In the genomic region with DNA sequence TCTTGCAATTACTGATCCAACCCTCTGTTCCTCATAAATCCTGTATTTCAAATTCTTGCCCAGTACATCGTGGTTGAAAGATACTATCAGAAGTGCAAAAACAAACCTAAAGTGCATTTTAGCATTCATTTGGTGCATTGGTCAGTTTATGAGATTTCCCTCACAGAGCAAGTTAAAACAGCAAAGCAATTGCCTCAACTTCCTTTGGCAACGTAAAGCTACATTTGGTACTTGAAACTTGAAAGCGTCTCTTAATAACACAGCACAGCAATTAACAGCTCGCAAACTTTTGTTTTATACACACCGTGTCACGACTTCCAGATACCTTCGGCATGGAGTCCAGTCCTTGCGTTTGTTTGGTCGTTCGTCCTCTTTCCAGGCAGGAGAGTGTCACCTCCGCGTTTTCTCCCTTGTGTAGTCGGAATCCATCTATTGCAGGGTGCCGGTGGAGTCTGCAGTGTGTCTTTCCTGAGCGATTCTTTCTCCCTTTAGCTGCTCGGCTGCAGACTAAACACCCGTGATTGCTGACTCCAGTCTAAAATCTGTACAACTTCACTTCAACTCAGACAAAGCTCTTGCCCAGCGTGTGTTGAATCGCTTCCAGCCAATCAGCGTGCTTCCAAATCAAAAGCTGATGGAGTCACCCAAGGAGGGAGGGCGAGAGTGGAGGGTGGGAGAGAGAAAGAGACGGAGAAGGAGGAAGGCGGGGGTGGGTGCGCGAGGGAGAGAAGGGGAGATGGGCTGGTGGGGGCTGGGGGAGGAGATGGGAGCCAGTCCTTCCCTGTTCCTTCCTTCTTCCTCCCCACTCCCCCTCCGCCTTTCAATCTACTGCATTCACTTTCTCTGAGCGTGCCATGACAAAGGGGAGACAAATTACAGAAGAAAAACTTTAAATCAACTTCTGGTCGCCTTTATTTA, we compare ENCODE assay signal across 8 cellular contexts. TPM values are rescaled to one million over a fixed set of nuclear protein-coding genes. Genes with fewer than 3 reads are reported as not detected.
A peak's percentile ranks its signal among the peaks of the same experiment; 100 is the strongest.
DNase-seq lines count a peak whose midpoint lies in the region; ATAC-seq and TF ChIP-seq lines count a peak whose summit lies in the region.

A gene with protein sequence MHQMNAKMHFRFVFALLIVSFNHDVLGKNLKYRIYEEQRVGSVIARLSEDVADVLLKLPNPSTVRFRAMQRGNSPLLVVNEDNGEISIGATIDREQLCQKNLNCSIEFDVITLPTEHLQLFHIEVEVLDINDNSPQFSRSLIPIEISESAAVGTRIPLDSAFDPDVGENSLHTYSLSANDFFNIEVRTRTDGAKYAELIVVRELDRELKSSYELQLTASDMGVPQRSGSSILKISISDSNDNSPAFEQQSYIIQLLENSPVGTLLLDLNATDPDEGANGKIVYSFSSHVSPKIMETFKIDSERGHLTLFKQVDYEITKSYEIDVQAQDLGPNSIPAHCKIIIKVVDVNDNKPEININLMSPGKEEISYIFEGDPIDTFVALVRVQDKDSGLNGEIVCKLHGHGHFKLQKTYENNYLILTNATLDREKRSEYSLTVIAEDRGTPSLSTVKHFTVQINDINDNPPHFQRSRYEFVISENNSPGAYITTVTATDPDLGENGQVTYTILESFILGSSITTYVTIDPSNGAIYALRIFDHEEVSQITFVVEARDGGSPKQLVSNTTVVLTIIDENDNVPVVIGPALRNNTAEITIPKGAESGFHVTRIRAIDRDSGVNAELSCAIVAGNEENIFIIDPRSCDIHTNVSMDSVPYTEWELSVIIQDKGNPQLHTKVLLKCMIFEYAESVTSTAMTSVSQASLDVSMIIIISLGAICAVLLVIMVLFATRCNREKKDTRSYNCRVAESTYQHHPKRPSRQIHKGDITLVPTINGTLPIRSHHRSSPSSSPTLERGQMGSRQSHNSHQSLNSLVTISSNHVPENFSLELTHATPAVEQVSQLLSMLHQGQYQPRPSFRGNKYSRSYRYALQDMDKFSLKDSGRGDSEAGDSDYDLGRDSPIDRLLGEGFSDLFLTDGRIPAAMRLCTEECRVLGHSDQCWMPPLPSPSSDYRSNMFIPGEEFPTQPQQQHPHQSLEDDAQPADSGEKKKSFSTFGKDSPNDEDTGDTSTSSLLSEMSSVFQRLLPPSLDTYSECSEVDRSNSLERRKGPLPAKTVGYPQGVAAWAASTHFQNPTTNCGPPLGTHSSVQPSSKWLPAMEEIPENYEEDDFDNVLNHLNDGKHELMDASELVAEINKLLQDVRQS (minus strand): TSS at position 544 of the 918 bp plus-strand sequence. CDS start 406 bp downstream, at position 138.

- H3K4me2 ChIP-seq in Loucy (ENCODE audit: low read depth, low read length, poor library complexity, severe bottlenecking) = peak within 1 kb of the TSS; percentile 79

- H2AFZ ChIP-seq in Loucy (ENCODE audit: low read length) = peak within 1 kb of the TSS; percentile 92

- H3K9me3 ChIP-seq in Loucy (ENCODE audit: insufficient read depth, low read depth, low read length) (no peaks in the 10 kb centered on the region), heart right ventricle (peaks cover 0 to 9% (median 0%) of the 10 kb centered on the region in 11 donors)

- H3K4me3 ChIP-seq in Loucy (ENCODE audit: low read length, poor library complexity, severe bottlenecking) (peak within 1 kb of the TSS; percentile 73), heart right ventricle (peak within 1 kb of the TSS; percentile 24 to 69 (median 55))

- ATAC-seq in GM19452 (IDR thresholded peaks at IDR 0.05; ENCODE audit: unreplicated experiment) = peak; percentile 71
- peak; percentile 82 to 95 (median 92) for ATAC-seq in heart right ventricle
- no peak for ATAC-seq in GM19455 (IDR thresholded peaks at IDR 0.05; ENCODE audit: unreplicated experiment)

- no peaks in the 10 kb centered on the region for H4K20me1 ChIP-seq in Loucy (ENCODE audit: insufficient read depth, low read length, poor library complexity, severe bottlenecking)

- intact Hi-C loops in heart right ventricle (cut with DNase I) = loop anchor here in 4 of 10 donors (5.0 to 10.0 kb wide), 7 partner anchors 70 to 407 kb away; no protein-coding TSS in a partner anchor

- H3K27me3 ChIP-seq in Loucy (ENCODE audit: insufficient read depth, low read length, poor library complexity, severe bottlenecking) = no peaks in the 10 kb centered on the region
- peaks cover 0 to 5% (median 0%) of the 10 kb centered on the region in 7 donors for H3K27me3 ChIP-seq in heart right ventricle

- no peak within 1 kb of the TSS for H3K27ac ChIP-seq in adipose tissue (ENCODE audit: low read depth, low read length)
- H3K27ac ChIP-seq in heart right ventricle = peak within 1 kb of the TSS; percentile 45 to 86 (median 80)

- peaks cover 38% of the 10 kb centered on the region for H3K4me1 ChIP-seq in Loucy (ENCODE audit: insufficient read depth, low read length, poor library complexity, severe bottlenecking)
- H3K4me1 ChIP-seq in heart right ventricle = peaks cover 0 to 12% (median 0%) of the 10 kb centered on the region in 9 donors

- no peaks in the 10 kb centered on the region for H3K79me2 ChIP-seq in Loucy (ENCODE audit: insufficient read depth, low read length)

- H3F3A ChIP-seq in Loucy (ENCODE audit: low read depth) = no peaks in the 10 kb centered on the region

- H3K36me3 ChIP-seq in Loucy (ENCODE audit: insufficient read depth, low read length) (no peaks in the 10 kb centered on the region), heart right ventricle (peaks cover 0 to 13% (median 0%) of the 10 kb centered on the region in 9 donors)

- TF ChIP-seq CTCF in Loucy (conservative IDR thresholded peaks at IDR 0.05; ENCODE audit: low read length) (no peak), heart right ventricle (IDR thresholded peaks at IDR 0.05) (no peak)

- peak within 1 kb of the TSS; percentile 28 for H3K9ac ChIP-seq in Loucy (ENCODE audit: low read depth, low read length, poor library complexity, severe bottlenecking)

- WGBS in adipose tissue, 3 donors = 1 to 2% (median 1%) methylated on average over 24 to 28 of the region's 28 CpGs
- 3% methylated on average over 28 of the region's 28 CpGs for WGBS in heart right ventricle, 2 donors

- DNase-seq in COLO829 (ENCODE audit: low spot score) = peak; percentile 75
- peak; percentile 75 to 92 for DNase-seq in heart right ventricle
- peak; percentile 93 for DNase-seq in pons (ENCODE audit: low spot score)
- DNase-seq in NCI-H187 treated with DMSO at 0.1 percent for 48 hours (lab: John Stamatoyannopoulos, UW) = no peak

- H3K9me2 ChIP-seq in Loucy (replicated peaks; ENCODE audit: low read depth, low read length) = no peaks in the 10 kb centered on the region

RNA-seq across cellular contexts. Expression of the gene that starts here (rescaled TPM):
- polyA plus RNA-seq in adipose tissue (10 to 100 TPM in 2 of 3 donors, 1 to 10 TPM in 1; 2.2 to 36.4 (median 11.7) TPM), heart right ventricle (1 to 10 TPM; 2.3 to 2.9 TPM)
- 1 to 10 TPM; 2.6 to 7.4 (median 4.2) TPM for total RNA-seq in heart right ventricle
